8 cellular contexts compared by ENCODE assay signal in the genomic region with DNA sequence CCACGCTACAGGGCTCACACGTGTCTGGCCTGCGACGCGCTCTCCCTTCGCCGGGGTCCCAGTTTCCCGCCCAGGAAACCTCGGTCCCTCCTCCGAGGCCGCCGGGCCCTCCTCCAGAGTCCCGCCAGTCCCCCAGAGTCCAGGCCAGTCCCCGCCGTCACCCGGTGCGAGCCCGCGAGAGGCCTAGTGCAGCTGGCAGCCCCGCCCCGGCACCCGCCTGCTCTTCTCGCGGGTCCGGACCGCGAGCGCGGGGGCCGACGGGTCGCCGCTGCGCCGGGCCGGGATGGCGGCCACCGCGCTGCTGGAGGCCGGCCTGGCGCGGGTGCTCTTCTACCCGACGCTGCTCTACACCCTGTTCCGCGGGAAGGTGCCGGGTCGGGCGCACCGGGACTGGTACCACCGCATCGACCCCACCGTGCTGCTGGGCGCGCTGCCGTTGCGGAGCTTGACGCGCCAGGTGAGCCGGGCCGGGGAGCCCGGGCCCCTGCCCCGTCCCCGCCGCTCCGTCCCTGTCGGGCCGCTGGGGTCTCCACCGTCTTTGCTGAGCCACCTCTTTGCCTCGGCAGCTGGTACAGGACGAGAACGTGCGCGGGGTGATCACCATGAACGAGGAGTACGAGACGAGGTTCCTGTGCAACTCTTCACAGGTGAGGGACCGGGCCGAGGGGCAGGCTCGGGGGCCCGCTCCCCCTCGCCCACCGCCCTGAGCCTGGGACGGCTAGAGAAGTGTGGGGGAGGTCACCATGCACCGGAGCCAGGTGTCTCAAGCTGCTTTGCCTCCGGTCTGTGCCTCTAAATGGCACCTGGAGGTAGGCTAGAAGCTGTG. TPM values are rescaled to one million over a fixed set of nuclear protein-coding genes. Genes with fewer than 3 reads are reported as not detected.
DNase-seq lines count a peak whose midpoint lies in the region; ATAC-seq, FAIRE-seq and TF ChIP-seq lines count a peak whose summit lies in the region.

A gene with protein sequence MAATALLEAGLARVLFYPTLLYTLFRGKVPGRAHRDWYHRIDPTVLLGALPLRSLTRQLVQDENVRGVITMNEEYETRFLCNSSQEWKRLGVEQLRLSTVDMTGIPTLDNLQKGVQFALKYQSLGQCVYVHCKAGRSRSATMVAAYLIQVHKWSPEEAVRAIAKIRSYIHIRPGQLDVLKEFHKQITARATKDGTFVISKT (plus strand): TSS at position 260 of the 826 bp plus-strand sequence. CDS start 24 bp downstream, at position 284.

- H3K4me1 ChIP-seq in A673 (ENCODE audit: insufficient read depth, low read length, poor library complexity, severe bottlenecking) = peaks cover 10% of the 10 kb centered on the region

- peak; percentile 36 for FAIRE-seq in GM18507 (lab: Jason Lieb, UNC)

- CTCF ChIA-PET in A673 (lab: Charles Lee) = interaction anchor here (0.9 kb wide), 1 partner anchor 12 kb away, joined by 4 read pairs; no protein-coding TSS in a partner anchor

- H3K4me3 ChIP-seq in A673 (ENCODE audit: low read depth, low read length, poor library complexity, severe bottlenecking) = peak within 1 kb of the TSS; percentile 73

- DNase-seq in A673 (ENCODE audit: low spot score) (peak; percentile 91), GM18507 (ENCODE audit: extremely low spot score, insufficient read length, low read depth) (peak; percentile 67), NCI-H2196 treated with DMSO at 0.1 percent for 48 hours (lab: John Stamatoyannopoulos, UW; ENCODE audit: unreplicated experiment) (peak; percentile 47), lung microvascular endothelial cell (ENCODE audit: low read depth in 2 of 2) (peak; percentile 79 to 82)
- peak; percentile 67 to 75 for DNase-seq in activated CD4-positive, alpha-beta T cell treated with anti-CD3 and anti-CD28 coated beads, Interleukin-2, amount 50 U/mL, for 48 hours
- peak; percentile 45 for DNase-seq in effector CD4-positive, alpha-beta T cell
- peak; percentile 40 for DNase-seq in stimulated activated CD8-positive, alpha-beta memory T cell treated with anti-CD3 and anti-CD28 coated beads, Interleukin-15, amount 100 ng/mL, for 24 hours (ENCODE audit: low read depth)

- peak; percentile 73 for ATAC-seq in HG02973 (IDR thresholded peaks at IDR 0.05; ENCODE audit: unreplicated experiment)

- no peaks in the 10 kb centered on the region for H3K27me3 ChIP-seq in A673 (replicated peaks; ENCODE audit: insufficient read depth, low read depth, low read length, poor library complexity)

- POLR2A ChIA-PET in A673 (lab: Charles Lee; ENCODE audit: low non-redundant PET) = no interaction called here

- H3K36me3 ChIP-seq in A673 (ENCODE audit: insufficient read depth, low read length, poor library complexity, severe bottlenecking) = no peaks in the 10 kb centered on the region

- H3K9me3 ChIP-seq in A673 (ENCODE audit: low read depth, low read length, poor library complexity, severe bottlenecking) = no peaks in the 10 kb centered on the region

- intact Hi-C loops in A673 (cut with micrococcal nuclease; ENCODE audit: unreplicated experiment) = loop anchor here (10.0 kb wide), 1 partner anchor 289 kb away; no protein-coding TSS in a partner anchor

- no TSS peak for BruUV-seq in A673 (replicated peaks; lab: Mats Ljungman, UMichigan)

- TF ChIP-seq CTCF in A673 (conservative IDR thresholded peaks at IDR 0.05; ENCODE audit: low read depth, low read length) = no peak

- peak within 1 kb of the TSS; percentile 90 for H3K27ac ChIP-seq in A673 (ENCODE audit: low read depth, low read length, poor library complexity, severe bottlenecking)

RNA-seq across cellular contexts. Expression of the gene that starts here (rescaled TPM):
- 68.1 and 74.3 TPM in 2 replicates for total RNA-seq in A673 (2021)
- total RNA-seq in lung microvascular endothelial cell = 57.1 and 75.2 TPM in 2 replicates

Comparison
In these comparisons a context has a peak if more than half of its experiments do, and no peak if none do; other contexts are left out.
1. Peak in every context shown above with its lines: DNase-seq, ATAC-seq, H3K4me3 ChIP-seq and H3K27ac ChIP-seq.
2. DNase-seq: peak in every context shown above with its lines; median percentile 91 in A673; 80 in lung microvascular endothelial cell; 71 in activated CD4-positive, alpha-beta T cell treated with anti-CD3 and anti-CD28 coated beads, Interleukin-2, amount 50 U/mL, for 48 hours; 67 in GM18507; 47 in NCI-H2196 treated with DMSO at 0.1 percent for 48 hours; 45 in effector CD4-positive, alpha-beta T cell; 40 in stimulated activated CD8-positive, alpha-beta memory T cell treated with anti-CD3 and anti-CD28 coated beads, Interleukin-15, amount 100 ng/mL, for 24 hours.